Comparison of ENCODE assay signal across 14 cellular contexts in genomic region chr11:122714484-122714883, GRCh38. TPM values are rescaled to one million over a fixed set of nuclear protein-coding genes. Genes with fewer than 3 reads are reported as not detected.
DNase-seq lines count a peak whose midpoint lies in the region; ATAC-seq and TF ChIP-seq lines count a peak whose summit lies in the region.
"Had no signal": no experiment of that assay in that cellular context is flagged by ENCODE, and none has a peak within 500 bp of the region (broad histone marks: within the 10 kb centered on the region; RNA-seq: fewer than 3 reads in every experiment).

No MANE protein-coding gene starts in this region.

- no peak overlapping the region; the same call in 1 of the 2 replicates for H3K4me2 ChIP-seq in DND-41 (ENCODE audit: insufficient read depth, low read length)
- H3K4me2 ChIP-seq in smooth muscle cell, result no peak overlapping the region

- peaks cover 28% of the 10 kb centered on the region for H3K36me3 ChIP-seq in DND-41 (ENCODE audit: insufficient read depth, low read length)
- H3K36me3 ChIP-seq in lower lobe of right lung, result no peaks in the 10 kb centered on the region
- H3K36me3 ChIP-seq in smooth muscle cell (ENCODE audit: low read depth), result no peaks in the 10 kb centered on the region
- H3K36me3 ChIP-seq: transverse colon had no signal

- H3K27me3 Mint-ChIP-seq in chondrocyte (ENCODE audit: low read depth), result no peaks in the 10 kb centered on the region
- H3K27me3 Mint-ChIP-seq: activated CD4-positive, alpha-beta memory T cell treated with anti-CD3 and anti-CD28 coated beads, Interleukin-2, amount 10 ng/mL, durations not matched to agents 7 days and 5 days; activated T-helper 17 cell treated with anti-CD3 and anti-CD28 coated beads, Interleukin-2, amount 50 U/mL, for 72 hours had no signal

- H3K79me2 ChIP-seq in DND-41 (ENCODE audit: insufficient read depth, low read length) (peaks cover 91% of the 10 kb centered on the region), smooth muscle cell (ENCODE audit: low read depth) (peaks cover 42% of the 10 kb centered on the region)

- no peaks in the 10 kb centered on the region for H4K20me1 ChIP-seq in DND-41 (ENCODE audit: insufficient read depth, low read length)
- H4K20me1 ChIP-seq in smooth muscle cell (ENCODE audit: low read depth), result no peaks in the 10 kb centered on the region

- H3K4me1 ChIP-seq in DND-41 (ENCODE audit: insufficient read depth, low read length) (peaks cover 84% of the 10 kb centered on the region), lower lobe of right lung (peaks cover 20% of the 10 kb centered on the region), smooth muscle cell (ENCODE audit: low read depth) (peaks cover 13% of the 10 kb centered on the region)

- ATAC-seq in DND-41 (ENCODE audit: insufficient read depth, low read depth) (no peak), lower lobe of right lung (peak; percentile 36 to 47), HG03457 (IDR thresholded peaks at IDR 0.05; ENCODE audit: unreplicated experiment) (no peak), HG03520 (IDR thresholded peaks at IDR 0.05; ENCODE audit: unreplicated experiment) (no peak)

- no peaks in the 10 kb centered on the region for H3K9me3 Mint-ChIP-seq in chondrocyte (ENCODE audit: low read depth)
- H3K9me3 Mint-ChIP-seq: activated CD4-positive, alpha-beta memory T cell treated with anti-CD3 and anti-CD28 coated beads, Interleukin-2, amount 10 ng/mL, durations not matched to agents 7 days and 5 days; activated T-helper 17 cell treated with anti-CD3 and anti-CD28 coated beads, Interleukin-2, amount 50 U/mL, for 72 hours; endodermal cell had no signal

- peaks cover 39% of the 10 kb centered on the region for H3K4me1 Mint-ChIP-seq in chondrocyte (ENCODE audit: low read depth)
- H3K4me1 Mint-ChIP-seq: activated T-helper 17 cell treated with anti-CD3 and anti-CD28 coated beads, Interleukin-2, amount 50 U/mL, for 72 hours had no signal

- intact Hi-C loops in lower lobe of right lung (cut with DNase I), result no loop called here

- no peaks in the 10 kb centered on the region for H3K27me3 ChIP-seq in DND-41 (ENCODE audit: insufficient read depth, low read length, poor library complexity)
- no peaks in the 10 kb centered on the region for H3K27me3 ChIP-seq in lower lobe of right lung (ENCODE audit: low read depth)
- H3K27me3 ChIP-seq in smooth muscle cell (ENCODE audit: low read depth), result no peaks in the 10 kb centered on the region
- H3K27me3 ChIP-seq: transverse colon had no signal

- H3K27ac Mint-ChIP-seq in chondrocyte (ENCODE audit: unreplicated experiment), result no peak overlapping the region
- H3K27ac Mint-ChIP-seq: activated CD4-positive, alpha-beta memory T cell treated with anti-CD3 and anti-CD28 coated beads, Interleukin-2, amount 10 ng/mL, durations not matched to agents 7 days and 5 days; activated T-helper 17 cell treated with anti-CD3 and anti-CD28 coated beads, Interleukin-2, amount 50 U/mL, for 72 hours; endodermal cell had no signal

- H3F3A ChIP-seq in smooth muscle cell (ENCODE audit: low read depth), result peaks cover 8% of the 10 kb centered on the region

- H3K9ac ChIP-seq in DND-41 (ENCODE audit: low read depth, low read length) (peak overlapping the region; percentile 22; the same call in 1 of the 2 replicates), smooth muscle cell (ENCODE audit: low read depth) (no peak overlapping the region)

- H3K9me3 ChIP-seq in DND-41 (ENCODE audit: insufficient read depth, low read length, severe bottlenecking) (no peaks in the 10 kb centered on the region), lower lobe of right lung (no peaks in the 10 kb centered on the region), smooth muscle cell (replicated peaks; ENCODE audit: low read depth) (no peaks in the 10 kb centered on the region)
- H3K9me3 ChIP-seq: transverse colon had no signal

- H3K36me3 Mint-ChIP-seq in chondrocyte (ENCODE audit: low read depth), result no peaks in the 10 kb centered on the region

- H3K4me3 ChIP-seq in DND-41 (ENCODE audit: low read depth in 1 of 2, low read length in 2 of 2) (no peak overlapping the region), lower lobe of right lung (no peak overlapping the region), smooth muscle cell (no peak overlapping the region)
- H3K4me3 ChIP-seq: transverse colon had no signal

- H3K27ac ChIP-seq in DND-41 (ENCODE audit: low read length) (peak overlapping the region; percentile 82), lower lobe of right lung (no peak overlapping the region), smooth muscle cell (ENCODE audit: low read depth) (no peak overlapping the region)

- H2AFZ ChIP-seq in DND-41 (ENCODE audit: low read depth, low read length) (no peak overlapping the region), smooth muscle cell (ENCODE audit: low read depth) (no peak overlapping the region)

- TF ChIP-seq CTCF in DND-41 (IDR thresholded peaks at IDR 0.05; ENCODE audit: borderline replicate concordance, extremely low read depth, low read length, poor library complexity, severe bottlenecking) (no peak), lower lobe of right lung (IDR thresholded peaks at IDR 0.05) (no peak), smooth muscle cell (IDR thresholded peaks at IDR 0.05; ENCODE audit: borderline replicate concordance, insufficient read depth, poor library complexity, severe bottlenecking) (no peak), chondrocyte (IDR thresholded peaks at IDR 0.05) (no peak)

- 97% methylated on average over 5 of the region's 5 CpGs for WGBS in smooth muscle cell (ENCODE audit: low lambda C conversion rate)

- H3K4me3 Mint-ChIP-seq in chondrocyte (ENCODE audit: unreplicated experiment), result no peak overlapping the region
- H3K4me3 Mint-ChIP-seq: activated CD4-positive, alpha-beta memory T cell treated with anti-CD3 and anti-CD28 coated beads, Interleukin-2, amount 10 ng/mL, durations not matched to agents 7 days and 5 days; activated T-helper 17 cell treated with anti-CD3 and anti-CD28 coated beads, Interleukin-2, amount 50 U/mL, for 72 hours; endodermal cell had no signal

- DNase-seq in DND-41, result no peak
- DNase-seq in KG1 (lab: John Stamatoyannopoulos, UW), result peak; percentile 45
- DNase-seq in SKM-1 (lab: John Stamatoyannopoulos, UW; ENCODE audit: unreplicated experiment), result peak; percentile 89
- DNase-seq in lower lobe of right lung, result no peak
- no peak for DNase-seq in smooth muscle cell (lab: John Stamatoyannopoulos, UW; ENCODE audit: unreplicated experiment)
- DNase-seq in chondrocyte (ENCODE audit: low spot score), result no peak
- DNase-seq: activated CD4-positive, alpha-beta memory T cell treated with anti-CD3 and anti-CD28 coated beads, Interleukin-2, amount 10 ng/mL, durations not matched to agents 7 days and 5 days; endodermal cell; kidney glomerular epithelial cell; NCI-H146; transverse colon had no signal

RNA-seq across cellular contexts. Expression of gene UBASH3B, which starts 59.0 kb away (rescaled TPM):
- total RNA-seq in lower lobe of right lung, result 64.7 TPM
- 30.5 and 34.1 TPM in 2 replicates for total RNA-seq in smooth muscle cell
- polyA plus RNA-seq in smooth muscle cell, result 15.8 and 23.1 TPM in 2 replicates
- 10.4 to 14.8 TPM (median 14.4 TPM) in 3 replicates for total RNA-seq in chondrocyte

Comparison
In these comparisons a context has a peak if more than half of its experiments do, and no peak if none do; other contexts are left out.
1. ATAC-seq: peak in lower lobe of right lung (2 of 2); none in DND-41 (single experiment), HG03457 (single experiment) and HG03520 (single experiment).
2. DNase-seq: peak in KG1 (single experiment) and SKM-1 (single experiment); none in DND-41 (single experiment), lower lobe of right lung (single experiment), smooth muscle cell (single experiment) and chondrocyte (single experiment).